25 cellular contexts compared by ENCODE assay signal in genomic region chrX:141443922-141444321, GRCh38.
"Had no signal": no experiment of that assay in that cellular context is flagged by ENCODE, and none has a peak within 500 bp of the region (broad histone marks: within the 10 kb centered on the region; RNA-seq: fewer than 3 reads in every experiment).

No MANE protein-coding gene starts in this region.

- H3K27ac ChIP-seq: neural progenitor cell, ovary, parathyroid adenoma, psoas muscle, right lobe of liver, sigmoid colon, suprapubic skin, testis, tibial artery, transverse colon, upper lobe of right lung, uterus had no signal

- H3K36me3 ChIP-seq: neural progenitor cell, ovary, right lobe of liver, sigmoid colon, suprapubic skin, tibial artery, transverse colon, upper lobe of right lung, uterus had no signal

- DNase-seq: natural killer cell; occipital lobe; ovary; posterior cingulate gyrus; psoas muscle; right cardiac atrium; right lobe of liver; sigmoid colon; small intestine; stimulated activated CD4-positive, alpha-beta T cell treated with anti-CD3 and anti-CD28 coated beads, Interleukin-15, amount 100 ng/mL, for 24 hours; stimulated activated CD4-positive, alpha-beta T cell treated with anti-CD3 and anti-CD28 coated beads, Interleukin-2, amount 100 ng/mL, for 24 hours; stimulated activated CD4-positive, alpha-beta T cell treated with anti-CD3 and anti-CD28 coated beads, Interleukin-2, amount 100 ng/mL, for 48 hours; stimulated activated CD4-positive, alpha-beta T cell treated with anti-CD3 and anti-CD28 coated beads, Interleukin-4, amount 100 ng/mL, for 24 hours; stimulated activated naive CD4-positive, alpha-beta T cell; stimulated activated naive CD8-positive, alpha-beta T cell treated with anti-CD3 and anti-CD28 coated beads, Interleukin-15, amount 100 ng/mL, for 72 hours; stimulated activated naive CD8-positive, alpha-beta T cell treated with anti-CD3 and anti-CD28 coated beads, Interleukin-15, Interleukin-2, amounts not matched to agents 100 U/mL and 50 U/mL, for 24 hours; substantia nigra; testis; tibial artery; transverse colon; upper lobe of right lung; uterus had no signal

- H3K9me3 ChIP-seq: ovary, psoas muscle, right lobe of liver, sigmoid colon, suprapubic skin, testis, transverse colon, upper lobe of right lung, uterus had no signal

- FAIRE-seq: small intestine had no signal

- H3K4me1 ChIP-seq: neural progenitor cell, parathyroid adenoma, psoas muscle, right lobe of liver, sigmoid colon, suprapubic skin, testis, tibial artery, transverse colon, upper lobe of right lung, uterus had no signal

- H3K4me3 ChIP-seq: neural progenitor cell, ovary, psoas muscle, right lobe of liver, sigmoid colon, suprapubic skin, testis, tibial artery, transverse colon, upper lobe of right lung, uterus had no signal
